In genomic region chrX:38954520-38954919, GRCh38 we compare ENCODE assay signal across 23 cellular contexts.
"Had no signal": no experiment of that assay in that cellular context is flagged by ENCODE, and none has a peak within 500 bp of the region (broad histone marks: within the 10 kb centered on the region; RNA-seq: fewer than 3 reads in every experiment).

No MANE protein-coding gene starts in this region.

- DNase-seq: dermis blood vessel endothelial cell; effector memory CD4-positive, alpha-beta T cell; erythroblast; esophagus squamous epithelium; kidney; natural killer cell; occipital lobe; ovary; posterior cingulate gyrus; psoas muscle; right cardiac atrium; sigmoid colon; stimulated activated CD4-positive, alpha-beta T cell treated with anti-CD3 and anti-CD28 coated beads, Interleukin-2, amount 100 ng/mL, for 48 hours; stimulated activated naive B cell treated with anti-CD40 and anti-IgM and Interleukin-4, amounts not matched to agents 10 μg/mL and 1 μg/mL and 100 μg/mL, for 72 hours; upper lobe of left lung had no signal

- H3K27me3 ChIP-seq: esophagus squamous epithelium, ovary, sigmoid colon, upper lobe of left lung had no signal

- H3K4me3 ChIP-seq: coronary artery, esophagus squamous epithelium, lung, ovary, psoas muscle, sigmoid colon, thoracic aorta, tibial nerve, upper lobe of left lung had no signal

- H3K27ac ChIP-seq: coronary artery, esophagus squamous epithelium, ovary, psoas muscle, sigmoid colon, thoracic aorta, tibial nerve, upper lobe of left lung had no signal

- ATAC-seq: left lobe of liver; natural killer cell; psoas muscle; right cardiac atrium; stimulated activated naive B cell treated with anti-CD40 and anti-IgM and Interleukin-4, amounts not matched to agents 10 μg/mL and 1 μg/mL and 100 μg/mL, for 72 hours had no signal

- H3K4me1 ChIP-seq: esophagus squamous epithelium, psoas muscle, sigmoid colon, tibial nerve, upper lobe of left lung had no signal

- FAIRE-seq: endothelial cell of umbilical vein, frontal cortex, urothelium cell line had no signal
